ENCODE assay signal across 1 cellular context in genomic region chr22:45212992-45213751, GRCh38.
TF ChIP-seq lines count a peak whose summit lies in the region.

No MANE protein-coding gene starts in this region.

TF ChIP-seq in GM12878, 131 proteins besides CTCF, POLR2A, EP300 and RAD21:
- TF ChIP-seq SUZ12 (IDR thresholded peaks at IDR 0.05; ENCODE audit: unreplicated experiment) (no peak), JUND (IDR thresholded peaks at IDR 0.05; ENCODE audit: low read depth, low read length) (no peak), ZSCAN29 (IDR thresholded peaks at IDR 0.05) (no peak), SUPT20H (IDR thresholded peaks at IDR 0.05; ENCODE audit: borderline replicate concordance, control insufficient read depth, low read depth, low read length) (no peak), KAT2A (conservative IDR thresholded peaks at IDR 0.05; ENCODE audit: control insufficient read depth, low read depth, low read length) (no peak), MYB (IDR thresholded peaks at IDR 0.05; ENCODE audit: borderline replicate concordance, low read depth, low read length) (no peak), FOXM1 (IDR thresholded peaks at IDR 0.05; ENCODE audit: low read depth, low read length) (no peak), HDAC6 (IDR thresholded peaks at IDR 0.05; ENCODE audit: unreplicated experiment) (no peak), RUNX3 (IDR thresholded peaks at IDR 0.05; ENCODE audit: low read length) (no peak), PML (IDR thresholded peaks at IDR 0.05; ENCODE audit: low read length) (no peak), ZNF384 (IDR thresholded peaks at IDR 0.05; ENCODE audit: borderline replicate concordance, low read depth, low read length) (no peak), ELK1 (IDR thresholded peaks at IDR 0.05; ENCODE audit: low read depth, low read length) (no peak)
- TF ChIP-seq, protein P1, sequence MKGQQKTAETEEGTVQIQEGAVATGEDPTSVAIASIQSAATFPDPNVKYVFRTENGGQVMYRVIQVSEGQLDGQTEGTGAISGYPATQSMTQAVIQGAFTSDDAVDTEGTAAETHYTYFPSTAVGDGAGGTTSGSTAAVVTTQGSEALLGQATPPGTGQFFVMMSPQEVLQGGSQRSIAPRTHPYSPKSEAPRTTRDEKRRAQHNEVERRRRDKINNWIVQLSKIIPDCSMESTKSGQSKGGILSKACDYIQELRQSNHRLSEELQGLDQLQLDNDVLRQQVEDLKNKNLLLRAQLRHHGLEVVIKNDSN (IDR thresholded peaks at IDR 0.05; ENCODE audit: borderline replicate concordance, extremely low read length, insufficient read depth, low read depth, low read length): no peak
- TF ChIP-seq, protein P2, sequence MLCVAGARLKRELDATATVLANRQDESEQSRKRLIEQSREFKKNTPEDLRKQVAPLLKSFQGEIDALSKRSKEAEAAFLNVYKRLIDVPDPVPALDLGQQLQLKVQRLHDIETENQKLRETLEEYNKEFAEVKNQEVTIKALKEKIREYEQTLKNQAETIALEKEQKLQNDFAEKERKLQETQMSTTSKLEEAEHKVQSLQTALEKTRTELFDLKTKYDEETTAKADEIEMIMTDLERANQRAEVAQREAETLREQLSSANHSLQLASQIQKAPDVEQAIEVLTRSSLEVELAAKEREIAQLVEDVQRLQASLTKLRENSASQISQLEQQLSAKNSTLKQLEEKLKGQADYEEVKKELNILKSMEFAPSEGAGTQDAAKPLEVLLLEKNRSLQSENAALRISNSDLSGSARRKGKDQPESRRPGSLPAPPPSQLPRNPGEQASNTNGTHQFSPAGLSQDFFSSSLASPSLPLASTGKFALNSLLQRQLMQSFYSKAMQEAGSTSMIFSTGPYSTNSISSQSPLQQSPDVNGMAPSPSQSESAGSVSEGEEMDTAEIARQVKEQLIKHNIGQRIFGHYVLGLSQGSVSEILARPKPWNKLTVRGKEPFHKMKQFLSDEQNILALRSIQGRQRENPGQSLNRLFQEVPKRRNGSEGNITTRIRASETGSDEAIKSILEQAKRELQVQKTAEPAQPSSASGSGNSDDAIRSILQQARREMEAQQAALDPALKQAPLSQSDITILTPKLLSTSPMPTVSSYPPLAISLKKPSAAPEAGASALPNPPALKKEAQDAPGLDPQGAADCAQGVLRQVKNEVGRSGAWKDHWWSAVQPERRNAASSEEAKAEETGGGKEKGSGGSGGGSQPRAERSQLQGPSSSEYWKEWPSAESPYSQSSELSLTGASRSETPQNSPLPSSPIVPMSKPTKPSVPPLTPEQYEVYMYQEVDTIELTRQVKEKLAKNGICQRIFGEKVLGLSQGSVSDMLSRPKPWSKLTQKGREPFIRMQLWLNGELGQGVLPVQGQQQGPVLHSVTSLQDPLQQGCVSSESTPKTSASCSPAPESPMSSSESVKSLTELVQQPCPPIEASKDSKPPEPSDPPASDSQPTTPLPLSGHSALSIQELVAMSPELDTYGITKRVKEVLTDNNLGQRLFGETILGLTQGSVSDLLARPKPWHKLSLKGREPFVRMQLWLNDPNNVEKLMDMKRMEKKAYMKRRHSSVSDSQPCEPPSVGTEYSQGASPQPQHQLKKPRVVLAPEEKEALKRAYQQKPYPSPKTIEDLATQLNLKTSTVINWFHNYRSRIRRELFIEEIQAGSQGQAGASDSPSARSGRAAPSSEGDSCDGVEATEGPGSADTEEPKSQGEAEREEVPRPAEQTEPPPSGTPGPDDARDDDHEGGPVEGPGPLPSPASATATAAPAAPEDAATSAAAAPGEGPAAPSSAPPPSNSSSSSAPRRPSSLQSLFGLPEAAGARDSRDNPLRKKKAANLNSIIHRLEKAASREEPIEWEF (IDR thresholded peaks at IDR 0.05; ENCODE audit: insufficient replicate concordance, low read depth, low read length): no peak
